ENCODE assay signal across 12 cellular contexts in genomic region chr1:1286313-1287261, GRCh38. TPM values are rescaled to one million over a fixed set of nuclear protein-coding genes. Genes with fewer than 3 reads are reported as not detected.
"Had no signal": no experiment of that assay in that cellular context is flagged by ENCODE, and none has a peak within 500 bp of the region (broad histone marks: within the 10 kb centered on the region; RNA-seq: fewer than 3 reads in every experiment).

No MANE protein-coding gene starts in this region.

- DNase-seq: activated CD4-positive, alpha-beta T cell treated with anti-CD3 and anti-CD28 coated beads, Interleukin-2, amount 50 U/mL, for 48 hours; activated naive CD4-positive, alpha-beta T cell treated with Interleukin-2 at 50 U/mL for 16 hours; effector memory CD4-positive, alpha-beta T cell; foreskin keratinocyte; head of caudate nucleus; naive thymus-derived CD4-positive, alpha-beta T cell; uterus had no signal

- H3K27me3 Mint-ChIP-seq: activated T-helper 17 cell treated with anti-CD3 and anti-CD28 coated beads, Interleukin-2, amount 50 U/mL, for 72 hours; naive thymus-derived CD4-positive, alpha-beta T cell had no signal

- H3K27ac ChIP-seq: foreskin keratinocyte, neutrophil, uterus had no signal

- H3K9me3 Mint-ChIP-seq: activated T-helper 17 cell treated with anti-CD3 and anti-CD28 coated beads, Interleukin-2, amount 50 U/mL, for 72 hours; naive thymus-derived CD4-positive, alpha-beta T cell; stimulated activated effector memory CD8-positive, alpha-beta T cell treated with anti-CD3 and anti-CD28 coated beads, Interleukin-12 subunit alpha, Interleukin-12 subunit beta, amount 100 ng/mL, for 72 hours had no signal

- H3K4me3 ChIP-seq: mucosa of descending colon, uterus had no signal

- H3K9me3 ChIP-seq: mucosa of descending colon, neutrophil, uterus had no signal

- H3K4me3 Mint-ChIP-seq: activated T-helper 17 cell treated with anti-CD3 and anti-CD28 coated beads, Interleukin-2, amount 50 U/mL, for 72 hours; dendritic cell treated with granulocyte-macrophage colony-stimulating factor and Interleukin-4, amounts not matched to agents 40 ng/mL and 50 ng/mL, for 4 days; naive thymus-derived CD4-positive, alpha-beta T cell; stimulated activated effector memory CD8-positive, alpha-beta T cell treated with anti-CD3 and anti-CD28 coated beads, Interleukin-12 subunit alpha, Interleukin-12 subunit beta, amount 100 ng/mL, for 72 hours had no signal

- H3K27ac Mint-ChIP-seq: activated T-helper 17 cell treated with anti-CD3 and anti-CD28 coated beads, Interleukin-2, amount 50 U/mL, for 72 hours; dendritic cell treated with granulocyte-macrophage colony-stimulating factor and Interleukin-4, amounts not matched to agents 40 ng/mL and 50 ng/mL, for 4 days; naive thymus-derived CD4-positive, alpha-beta T cell; stimulated activated effector memory CD8-positive, alpha-beta T cell treated with anti-CD3 and anti-CD28 coated beads, Interleukin-12 subunit alpha, Interleukin-12 subunit beta, amount 100 ng/mL, for 72 hours had no signal

- H3K27me3 ChIP-seq: foreskin keratinocyte, uterus had no signal

- ATAC-seq: activated T-helper 17 cell treated with anti-CD3 and anti-CD28 coated beads, Interleukin-2, amount 50 U/mL, for 72 hours; foreskin keratinocyte; naive thymus-derived CD4-positive, alpha-beta T cell; stimulated activated effector memory CD8-positive, alpha-beta T cell treated with anti-CD3 and anti-CD28 coated beads, Interleukin-12 subunit alpha, Interleukin-12 subunit beta, amount 100 ng/mL, for 72 hours had no signal

- H3K36me3 ChIP-seq: neutrophil, uterus had no signal

RNA-seq across cellular contexts. Expression of gene SCNN1D, which starts 6.4 kb away (rescaled TPM):
- polyA plus RNA-seq: naive thymus-derived CD4-positive, alpha-beta T cell had no signal
